In the genomic region with DNA sequence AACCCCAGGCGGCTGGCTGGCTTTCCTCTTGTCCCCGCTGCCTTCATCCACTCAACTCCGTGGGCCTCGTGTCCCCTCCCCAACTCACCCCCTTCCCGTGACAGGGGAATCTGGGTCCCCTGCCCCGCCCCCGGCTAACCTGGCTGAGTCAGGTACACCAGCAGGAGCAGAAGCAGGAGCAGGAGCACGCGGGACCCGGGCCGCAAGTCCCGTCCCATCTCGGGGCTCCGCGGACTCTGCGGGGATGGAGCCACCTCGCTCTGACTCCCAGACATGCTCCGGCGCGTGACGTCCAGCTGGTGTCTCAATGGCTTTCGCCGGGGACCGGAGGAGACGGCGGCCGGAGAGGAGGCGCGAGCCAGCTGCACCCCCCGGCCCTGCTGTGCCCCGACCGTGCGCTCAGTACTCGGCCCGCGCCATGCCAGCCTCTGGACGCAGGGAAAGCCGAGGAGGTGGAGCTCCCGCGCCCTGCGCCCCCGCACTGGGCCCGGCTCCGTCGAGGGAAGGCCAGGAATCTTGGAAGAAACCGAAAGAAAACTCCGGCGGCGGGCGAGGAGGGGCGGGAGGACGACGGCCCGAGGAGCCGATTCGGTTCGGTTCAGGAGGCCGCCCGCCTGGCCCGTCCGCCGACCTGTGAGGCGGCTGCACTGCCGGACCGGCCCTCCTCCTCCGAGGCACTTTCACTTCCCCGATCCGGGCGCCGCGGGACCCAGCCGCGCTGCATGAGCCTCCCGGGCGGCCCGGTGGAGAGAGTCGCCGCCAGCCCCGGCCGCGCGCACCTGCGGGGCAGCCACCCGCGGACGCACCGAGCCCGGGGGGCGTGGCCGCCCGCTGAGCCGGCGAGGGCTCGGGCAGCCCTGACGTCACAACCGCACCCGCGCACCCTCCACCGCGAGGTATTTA, we compare ENCODE assay signal across 1 cellular context.
TF ChIP-seq lines count a peak whose summit lies in the region.

Gene CXCL16, minus strand, starts transcription at position 807 of the 903 bp plus-strand sequence. Its CDS starts 589 bp downstream, at position 218.
A gene with protein sequence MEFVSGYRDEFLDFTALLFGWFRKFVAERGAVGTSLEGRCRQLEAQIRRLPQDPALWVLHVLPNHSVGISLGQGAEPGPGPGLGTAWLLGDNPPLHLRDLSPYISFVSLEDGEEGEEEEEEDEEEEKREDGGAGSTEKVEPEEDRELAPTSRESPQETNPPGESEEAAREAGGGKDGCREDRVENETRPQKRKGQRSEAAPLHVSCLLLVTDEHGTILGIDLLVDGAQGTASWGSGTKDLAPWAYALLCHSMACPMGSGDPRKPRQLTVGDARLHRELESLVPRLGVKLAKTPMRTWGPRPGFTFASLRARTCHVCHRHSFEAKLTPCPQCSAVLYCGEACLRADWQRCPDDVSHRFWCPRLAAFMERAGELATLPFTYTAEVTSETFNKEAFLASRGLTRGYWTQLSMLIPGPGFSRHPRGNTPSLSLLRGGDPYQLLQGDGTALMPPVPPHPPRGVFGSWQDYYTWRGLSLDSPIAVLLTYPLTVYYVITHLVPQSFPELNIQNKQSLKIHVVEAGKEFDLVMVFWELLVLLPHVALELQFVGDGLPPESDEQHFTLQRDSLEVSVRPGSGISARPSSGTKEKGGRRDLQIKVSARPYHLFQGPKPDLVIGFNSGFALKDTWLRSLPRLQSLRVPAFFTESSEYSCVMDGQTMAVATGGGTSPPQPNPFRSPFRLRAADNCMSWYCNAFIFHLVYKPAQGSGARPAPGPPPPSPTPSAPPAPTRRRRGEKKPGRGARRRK (plus strand): TSS at position 712 of the 903 bp plus-strand sequence. CDS start 716 bp downstream, outside the sequence.

TF ChIP-seq in HepG2, 621 proteins besides CTCF, POLR2A, EP300 and RAD21 (continued from another document and continues in another):
- TF ChIP-seq KDM5B (CRISPR knock-in tag; IDR thresholded peaks at IDR 0.05; ENCODE audit: borderline replicate concordance), result peak; percentile 90
- TF ChIP-seq, protein P1, sequence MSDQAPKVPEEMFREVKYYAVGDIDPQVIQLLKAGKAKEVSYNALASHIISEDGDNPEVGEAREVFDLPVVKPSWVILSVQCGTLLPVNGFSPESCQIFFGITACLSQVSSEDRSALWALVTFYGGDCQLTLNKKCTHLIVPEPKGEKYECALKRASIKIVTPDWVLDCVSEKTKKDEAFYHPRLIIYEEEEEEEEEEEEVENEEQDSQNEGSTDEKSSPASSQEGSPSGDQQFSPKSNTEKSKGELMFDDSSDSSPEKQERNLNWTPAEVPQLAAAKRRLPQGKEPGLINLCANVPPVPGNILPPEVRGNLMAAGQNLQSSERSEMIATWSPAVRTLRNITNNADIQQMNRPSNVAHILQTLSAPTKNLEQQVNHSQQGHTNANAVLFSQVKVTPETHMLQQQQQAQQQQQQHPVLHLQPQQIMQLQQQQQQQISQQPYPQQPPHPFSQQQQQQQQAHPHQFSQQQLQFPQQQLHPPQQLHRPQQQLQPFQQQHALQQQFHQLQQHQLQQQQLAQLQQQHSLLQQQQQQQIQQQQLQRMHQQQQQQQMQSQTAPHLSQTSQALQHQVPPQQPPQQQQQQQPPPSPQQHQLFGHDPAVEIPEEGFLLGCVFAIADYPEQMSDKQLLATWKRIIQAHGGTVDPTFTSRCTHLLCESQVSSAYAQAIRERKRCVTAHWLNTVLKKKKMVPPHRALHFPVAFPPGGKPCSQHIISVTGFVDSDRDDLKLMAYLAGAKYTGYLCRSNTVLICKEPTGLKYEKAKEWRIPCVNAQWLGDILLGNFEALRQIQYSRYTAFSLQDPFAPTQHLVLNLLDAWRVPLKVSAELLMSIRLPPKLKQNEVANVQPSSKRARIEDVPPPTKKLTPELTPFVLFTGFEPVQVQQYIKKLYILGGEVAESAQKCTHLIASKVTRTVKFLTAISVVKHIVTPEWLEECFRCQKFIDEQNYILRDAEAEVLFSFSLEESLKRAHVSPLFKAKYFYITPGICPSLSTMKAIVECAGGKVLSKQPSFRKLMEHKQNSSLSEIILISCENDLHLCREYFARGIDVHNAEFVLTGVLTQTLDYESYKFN (CRISPR knock-in tag; conservative IDR thresholded peaks at IDR 0.05), result peak; percentile 21; the same call in 1 of the 2 replicates
- TF ChIP-seq ZSCAN9 (CRISPR knock-in tag; IDR thresholded peaks at IDR 0.05; ENCODE audit: borderline replicate concordance), result 0 out of 2 replicates have a peak, but pooled peaks have one; percentile 17
- 0 out of 2 replicates have a peak, but pooled peaks have one; percentile 62 for TF ChIP-seq ZNF230 (CRISPR knock-in tag; IDR thresholded peaks at IDR 0.05)
- TF ChIP-seq ATF5 (CRISPR knock-in tag; IDR thresholded peaks at IDR 0.05; ENCODE audit: low read depth), result 0 out of 2 replicates have a peak, but pooled peaks have one; percentile 46
- no peak for TF ChIP-seq TCF12 (IDR thresholded peaks at IDR 0.05)
- TF ChIP-seq TCF12 (CRISPR knock-in tag; IDR thresholded peaks at IDR 0.05), result 0 out of 2 replicates have a peak, but pooled peaks have one; percentile 11
- TF ChIP-seq ZNF878 (CRISPR knock-in tag; IDR thresholded peaks at IDR 0.05), result no peak
- TF ChIP-seq HOXD1 (CRISPR knock-in tag; IDR thresholded peaks at IDR 0.05), result 0 out of 2 replicates have a peak, but pooled peaks have one; percentile 42
- 0 out of 2 replicates have a peak, but pooled peaks have one; percentile 20 for TF ChIP-seq NFE2L1 (CRISPR knock-in tag; IDR thresholded peaks at IDR 0.05; ENCODE audit: borderline replicate concordance)
- TF ChIP-seq, protein P2, sequence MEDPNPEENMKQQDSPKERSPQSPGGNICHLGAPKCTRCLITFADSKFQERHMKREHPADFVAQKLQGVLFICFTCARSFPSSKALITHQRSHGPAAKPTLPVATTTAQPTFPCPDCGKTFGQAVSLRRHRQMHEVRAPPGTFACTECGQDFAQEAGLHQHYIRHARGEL (CRISPR knock-in tag; IDR thresholded peaks at IDR 0.05), result peak; percentile 57; the same call in 1 of the 2 replicates
- no peak for TF ChIP-seq ZNF577 (CRISPR knock-in tag; IDR thresholded peaks at IDR 0.05; ENCODE audit: borderline replicate concordance, low read depth)
- TF ChIP-seq, protein P3, sequence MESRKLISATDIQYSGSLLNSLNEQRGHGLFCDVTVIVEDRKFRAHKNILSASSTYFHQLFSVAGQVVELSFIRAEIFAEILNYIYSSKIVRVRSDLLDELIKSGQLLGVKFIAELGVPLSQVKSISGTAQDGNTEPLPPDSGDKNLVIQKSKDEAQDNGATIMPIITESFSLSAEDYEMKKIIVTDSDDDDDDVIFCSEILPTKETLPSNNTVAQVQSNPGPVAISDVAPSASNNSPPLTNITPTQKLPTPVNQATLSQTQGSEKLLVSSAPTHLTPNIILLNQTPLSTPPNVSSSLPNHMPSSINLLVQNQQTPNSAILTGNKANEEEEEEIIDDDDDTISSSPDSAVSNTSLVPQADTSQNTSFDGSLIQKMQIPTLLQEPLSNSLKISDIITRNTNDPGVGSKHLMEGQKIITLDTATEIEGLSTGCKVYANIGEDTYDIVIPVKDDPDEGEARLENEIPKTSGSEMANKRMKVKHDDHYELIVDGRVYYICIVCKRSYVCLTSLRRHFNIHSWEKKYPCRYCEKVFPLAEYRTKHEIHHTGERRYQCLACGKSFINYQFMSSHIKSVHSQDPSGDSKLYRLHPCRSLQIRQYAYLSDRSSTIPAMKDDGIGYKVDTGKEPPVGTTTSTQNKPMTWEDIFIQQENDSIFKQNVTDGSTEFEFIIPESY (CRISPR knock-in tag; IDR thresholded peaks at IDR 0.05), result no peak; the same call in 1 of the 2 replicates
- TF ChIP-seq DMTF1 (CRISPR knock-in tag; IDR thresholded peaks at IDR 0.05), result no peak
- 0 out of 2 replicates have a peak, but pooled peaks have one; percentile 38 for TF ChIP-seq IRF9 (CRISPR knock-in tag; IDR thresholded peaks at IDR 0.05; ENCODE audit: borderline replicate concordance)
- TF ChIP-seq, protein P4, sequence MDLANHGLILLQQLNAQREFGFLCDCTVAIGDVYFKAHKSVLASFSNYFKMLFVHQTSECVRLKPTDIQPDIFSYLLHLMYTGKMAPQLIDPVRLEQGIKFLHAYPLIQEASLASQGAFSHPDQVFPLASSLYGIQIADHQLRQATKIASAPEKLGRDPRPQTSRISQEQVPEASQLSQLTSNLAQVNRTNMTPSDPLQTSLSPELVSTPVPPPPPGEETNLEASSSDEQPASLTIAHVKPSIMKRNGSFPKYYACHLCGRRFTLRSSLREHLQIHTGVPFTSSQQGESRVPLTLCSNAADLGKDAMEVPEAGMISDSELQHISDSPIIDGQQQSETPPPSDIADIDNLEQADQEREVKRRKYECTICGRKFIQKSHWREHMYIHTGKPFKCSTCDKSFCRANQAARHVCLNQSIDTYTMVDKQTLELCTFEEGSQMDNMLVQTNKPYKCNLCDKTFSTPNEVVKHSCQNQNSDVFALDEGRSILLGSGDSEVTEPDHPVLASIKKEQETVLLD (CRISPR knock-in tag; IDR thresholded peaks at IDR 0.05; ENCODE audit: low read depth), result peak; percentile 71
- peak; percentile 63; the same call in 1 of the 2 replicates for TF ChIP-seq MXD4 (CRISPR knock-in tag; IDR thresholded peaks at IDR 0.05)
- 0 out of 2 replicates have a peak, but pooled peaks have one; percentile 45 for TF ChIP-seq ZBTB46 (CRISPR knock-in tag; IDR thresholded peaks at IDR 0.05; ENCODE audit: borderline replicate concordance)
- TF ChIP-seq SSRP1 (CRISPR knock-in tag; IDR thresholded peaks at IDR 0.05), result no peak
- no peak for TF ChIP-seq JUND (CRISPR knock-in tag; IDR thresholded peaks at IDR 0.05)
- no peak for TF ChIP-seq ZNF17 (CRISPR knock-in tag; IDR thresholded peaks at IDR 0.05)
- peak; percentile 37; the same call in 1 of the 2 replicates for TF ChIP-seq TAF1 (CRISPR knock-in tag; IDR thresholded peaks at IDR 0.05)
- TF ChIP-seq, protein P5, sequence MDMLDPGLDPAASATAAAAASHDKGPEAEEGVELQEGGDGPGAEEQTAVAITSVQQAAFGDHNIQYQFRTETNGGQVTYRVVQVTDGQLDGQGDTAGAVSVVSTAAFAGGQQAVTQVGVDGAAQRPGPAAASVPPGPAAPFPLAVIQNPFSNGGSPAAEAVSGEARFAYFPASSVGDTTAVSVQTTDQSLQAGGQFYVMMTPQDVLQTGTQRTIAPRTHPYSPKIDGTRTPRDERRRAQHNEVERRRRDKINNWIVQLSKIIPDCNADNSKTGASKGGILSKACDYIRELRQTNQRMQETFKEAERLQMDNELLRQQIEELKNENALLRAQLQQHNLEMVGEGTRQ (IDR thresholded peaks at IDR 0.05; ENCODE audit: low read depth, low read length), result no peak
- TF ChIP-seq, protein P5 (CRISPR knock-in tag; IDR thresholded peaks at IDR 0.05; ENCODE audit: borderline replicate concordance), result no peak
- TF ChIP-seq ZNF776 (CRISPR knock-in tag; IDR thresholded peaks at IDR 0.05), result peak; percentile 76
- peak; percentile 48; the same call in 1 of the 2 replicates for TF ChIP-seq NFKB2 (CRISPR knock-in tag; IDR thresholded peaks at IDR 0.05; ENCODE audit: borderline replicate concordance)
- no peak for TF ChIP-seq MYPOP (CRISPR knock-in tag; IDR thresholded peaks at IDR 0.05)
